In genomic region chr10:97065128-97065527, GRCh38 we compare ENCODE assay signal across 18 cellular contexts.
DNase-seq lines count a peak whose midpoint lies in the region; ATAC-seq, FAIRE-seq and TF ChIP-seq lines count a peak whose summit lies in the region.
"Had no signal": no experiment of that assay in that cellular context is flagged by ENCODE, and none has a peak within 500 bp of the region (broad histone marks: within the 10 kb centered on the region; RNA-seq: fewer than 3 reads in every experiment).

No MANE protein-coding gene starts in this region.

- no peak overlapping the region for H3K4me3 ChIP-seq in pancreas
- H3K4me3 ChIP-seq: BLaER1 treated with 17β-estradiol and CSF1 and Interleukin-3, amounts not matched to agents 10 nM and 100 nM; HAP-1; heart left ventricle; tibial nerve had no signal

- no peaks in the 10 kb centered on the region for H3K4me1 ChIP-seq in pancreas
- H3K4me1 ChIP-seq: HAP-1, heart left ventricle, tibial nerve had no signal

- intact Hi-C loops in pancreas (cut with DNase I) = no loop called here

- peak; percentile 61 to 93 (median 80) for ATAC-seq in pancreas
- no peak for ATAC-seq in WTC11
- ATAC-seq: heart left ventricle; natural killer cell treated with Interleukin-12 subunit alpha and Interleukin-12 subunit beta and Interleukin-15 and Interleukin-18, amount 100 ng/mL, for 72 hours; stimulated activated effector memory CD8-positive, alpha-beta T cell treated with anti-CD3 and anti-CD28 coated beads, Interleukin-12 subunit alpha, Interleukin-12 subunit beta, amount 100 ng/mL, for 72 hours had no signal

- H3K36me3 Mint-ChIP-seq in WTC11 = no peaks in the 10 kb centered on the region
- H3K36me3 Mint-ChIP-seq: natural killer cell treated with Interleukin-12 subunit alpha and Interleukin-12 subunit beta and Interleukin-15 and Interleukin-18, amount 100 ng/mL, for 72 hours; stimulated activated effector memory CD8-positive, alpha-beta T cell treated with anti-CD3 and anti-CD28 coated beads, Interleukin-12 subunit alpha, Interleukin-12 subunit beta, amount 100 ng/mL, for 72 hours had no signal

- no peak for TF ChIP-seq RAD21 in Ishikawa (IDR thresholded peaks at IDR 0.05; ENCODE audit: low read depth)

- peak in 2 of 3 experiments; percentile 9 to 41 for DNase-seq in NCI-H1417 (lab: John Stamatoyannopoulos, UW)
- DNase-seq in NCI-H1417 treated with DMSO at 0.1 percent for 48 hours (lab: John Stamatoyannopoulos, UW) = no peak
- DNase-seq in astrocyte of the hippocampus (ENCODE audit: low read depth, low spot score) = peak; percentile 71
- peak in 2 of 6 donors; percentile 40 to 58 for DNase-seq in pancreas
- no peak for DNase-seq in WTC11 (ENCODE audit: low spot score)
- no peak for DNase-seq in UCSD-AML1 (lab: John Stamatoyannopoulos, UW; ENCODE audit: unreplicated experiment)
- DNase-seq in NCI-H82 (lab: John Stamatoyannopoulos, UW) = no peak
- DNase-seq: NCI-H2171; NK-92 treated with Interleukin-12 subunit alpha and Interleukin-12 subunit beta, amount 100 ng/mL, for 24 hours; stimulated activated CD4-positive, alpha-beta T cell treated with anti-CD3 and anti-CD28 coated beads, Interleukin-12 subunit alpha, Interleukin-12 subunit beta, amount 100 ng/mL, for 4 hours had no signal

- no peak for FAIRE-seq in pancreas (lab: Jason Lieb, UNC)
- FAIRE-seq: A204.1 had no signal

- POLR2A ChIA-PET in WTC11 (lab: Charles Lee) = no interaction called here

- H3K27ac ChIP-seq in pancreas = no peak overlapping the region
- H3K27ac ChIP-seq: BLaER1 treated with 17β-estradiol and CSF1 and Interleukin-3, amounts not matched to agents 10 nM and 100 nM; heart left ventricle; tibial nerve had no signal

- CTCF ChIA-PET in WTC11 (lab: Charles Lee) = interaction anchor here (2.1 to 19.8 kb wide), 4 partner anchors 8 to 143 kb away, joined by 9 to 364 read pairs (median 24); no protein-coding TSS in a partner anchor

- no peak overlapping the region for H3K27ac Mint-ChIP-seq in WTC11
- H3K27ac Mint-ChIP-seq: natural killer cell treated with Interleukin-12 subunit alpha and Interleukin-12 subunit beta and Interleukin-15 and Interleukin-18, amount 100 ng/mL, for 72 hours; stimulated activated effector memory CD8-positive, alpha-beta T cell treated with anti-CD3 and anti-CD28 coated beads, Interleukin-12 subunit alpha, Interleukin-12 subunit beta, amount 100 ng/mL, for 72 hours had no signal

- no peaks in the 10 kb centered on the region for H3K36me3 ChIP-seq in pancreas
- H3K36me3 ChIP-seq: BLaER1 treated with 17β-estradiol and CSF1 and Interleukin-3, amounts not matched to agents 10 nM and 100 nM; HAP-1; heart left ventricle; tibial nerve had no signal

- no peaks in the 10 kb centered on the region for H3K27me3 Mint-ChIP-seq in WTC11 (ENCODE audit: low read depth)

- peaks cover 24% of the 10 kb centered on the region for H3K4me1 Mint-ChIP-seq in WTC11

- 13 to 41% methylated on average over 1 of the region's 1 CpG for WGBS in pancreas, 2 donors

- H3K9me3 ChIP-seq in pancreas = no peaks in the 10 kb centered on the region
- H3K9me3 ChIP-seq: HAP-1, heart left ventricle had no signal

- peak; percentile 65; the same call in 1 of the 2 replicates for TF ChIP-seq EP300 in Ishikawa (IDR thresholded peaks at IDR 0.05; ENCODE audit: borderline replicate concordance)

- H3K27me3 ChIP-seq in pancreas = no peaks in the 10 kb centered on the region
- H3K27me3 ChIP-seq: BLaER1 treated with 17β-estradiol and CSF1 and Interleukin-3, amounts not matched to agents 10 nM and 100 nM; heart left ventricle; tibial nerve had no signal

- TF ChIP-seq CTCF in pancreas (IDR thresholded peaks at IDR 0.05) (no peak), WTC11 (IDR thresholded peaks at IDR 0.05) (no peak)

- peaks cover 10% of the 10 kb centered on the region for H3K9me3 Mint-ChIP-seq in WTC11
- H3K9me3 Mint-ChIP-seq: natural killer cell treated with Interleukin-12 subunit alpha and Interleukin-12 subunit beta and Interleukin-15 and Interleukin-18, amount 100 ng/mL, for 72 hours had no signal

- no peak overlapping the region for H3K4me3 Mint-ChIP-seq in WTC11
- H3K4me3 Mint-ChIP-seq: natural killer cell treated with Interleukin-12 subunit alpha and Interleukin-12 subunit beta and Interleukin-15 and Interleukin-18, amount 100 ng/mL, for 72 hours; stimulated activated effector memory CD8-positive, alpha-beta T cell treated with anti-CD3 and anti-CD28 coated beads, Interleukin-12 subunit alpha, Interleukin-12 subunit beta, amount 100 ng/mL, for 72 hours had no signal

TF ChIP-seq in Ishikawa, 13 proteins besides CTCF, POLR2A, EP300 and RAD21:
- TF ChIP-seq NFIC (IDR thresholded peaks at IDR 0.05) (peak; percentile 86), TCF12 (IDR thresholded peaks at IDR 0.05; ENCODE audit: low read depth) (peak; percentile 62), TEAD4 (IDR thresholded peaks at IDR 0.05) (peak; percentile 93), TAF1 (IDR thresholded peaks at IDR 0.05; ENCODE audit: low read depth) (no peak), FOXM1 (IDR thresholded peaks at IDR 0.05; ENCODE audit: borderline replicate concordance, low read depth) (no peak)
TF ChIP-seq in Ishikawa: peak in this region for 3.

TF ChIP-seq in WTC11, 78 proteins besides CTCF, POLR2A, EP300 and RAD21:
- TF ChIP-seq SMAD3 (CRISPR knock-in tag; IDR thresholded peaks at IDR 0.05; ENCODE audit: borderline replicate concordance) (no peak), ZNF121 (CRISPR knock-in tag; IDR thresholded peaks at IDR 0.05) (no peak), ELF4 (CRISPR knock-in tag; IDR thresholded peaks at IDR 0.05; ENCODE audit: low read depth) (no peak), IRF1 (CRISPR knock-in tag; IDR thresholded peaks at IDR 0.05) (no peak), STAT6 (CRISPR knock-in tag; conservative IDR thresholded peaks at IDR 0.05; ENCODE audit: low read depth) (no peak)

Comparison
In these comparisons a context has a peak if more than half of its experiments do, and no peak if none do; other contexts are left out.
1. DNase-seq: peak in NCI-H1417 (2 of 3) and astrocyte of the hippocampus (single experiment); none in NCI-H1417 treated with DMSO at 0.1 percent for 48 hours (single experiment), WTC11 (single experiment), UCSD-AML1 (single experiment) and NCI-H82 (single experiment).